ENCODE assay signal across 9 cellular contexts in the genomic region with DNA sequence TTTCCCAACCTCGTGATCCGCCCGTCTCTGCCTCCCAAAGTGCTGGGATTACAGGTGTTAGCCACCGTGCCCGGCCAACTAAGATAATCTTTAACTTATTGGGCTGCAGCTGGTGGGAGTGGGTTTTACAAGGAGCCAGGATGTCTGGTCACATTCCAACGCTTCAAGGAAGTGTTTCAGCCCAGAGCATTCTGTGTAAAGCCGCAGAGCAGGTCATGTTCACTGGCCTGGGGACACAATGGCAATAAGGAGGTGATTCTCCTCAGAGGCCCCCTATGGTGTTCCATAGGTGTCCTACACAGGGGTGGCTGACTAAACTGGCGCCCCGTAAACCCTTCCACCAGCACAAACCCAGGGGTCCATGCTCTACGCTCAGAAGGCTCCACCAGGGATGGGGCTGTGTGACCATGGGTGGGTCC. TPM values are rescaled to one million over a fixed set of nuclear protein-coding genes. Genes with fewer than 3 reads are reported as not detected.
DNase-seq lines count a peak whose midpoint lies in the region; TF ChIP-seq lines count a peak whose summit lies in the region.
"Had no signal": no experiment of that assay in that cellular context is flagged by ENCODE, and none has a peak within 500 bp of the region (broad histone marks: within the 10 kb centered on the region; RNA-seq: fewer than 3 reads in every experiment).

No MANE protein-coding gene starts in this region.

- H4K20me1 ChIP-seq in smooth muscle cell (ENCODE audit: low read depth), result peaks cover 49% of the 10 kb centered on the region

- peaks cover 7% of the 10 kb centered on the region for H3K4me1 ChIP-seq in smooth muscle cell (ENCODE audit: low read depth)
- peaks cover 4% of the 10 kb centered on the region for H3K4me1 ChIP-seq in testis

- in situ Hi-C loops in G401 (cut with HindIII; ENCODE audit: low sequenced_read_pairs), result no loop called here

- no peak for TF ChIP-seq POLR2A in testis (IDR thresholded peaks at IDR 0.05)

- no peaks in the 10 kb centered on the region for H3F3A ChIP-seq in smooth muscle cell (ENCODE audit: low read depth)

- no peak overlapping the region for H2AFZ ChIP-seq in smooth muscle cell (ENCODE audit: low read depth)

- WGBS in smooth muscle cell (ENCODE audit: low lambda C conversion rate), result 42% methylated on average over 10 of the region's 10 CpGs
- 50 to 54% methylated on average over 7 to 10 of the region's 10 CpGs for WGBS in testis, 2 donors

- intact Hi-C loops in testis (cut with DNase I; ENCODE audit: low total_unique reads), result no loop called here

- H3K9me3 ChIP-seq in WERI-Rb-1 (ENCODE audit: severe bottlenecking) (peaks cover 3% of the 10 kb centered on the region), iPS-18c (ENCODE audit: control insufficient read depth, insufficient read depth, low read length) (no peaks in the 10 kb centered on the region), smooth muscle cell (replicated peaks; ENCODE audit: low read depth) (no peaks in the 10 kb centered on the region), testis (no peaks in the 10 kb centered on the region)

- H3K27ac ChIP-seq in WERI-Rb-1, result peak overlapping the region; percentile 99
- H3K27ac ChIP-seq in smooth muscle cell (ENCODE audit: low read depth), result peak overlapping the region; percentile 59
- no peak overlapping the region for H3K27ac ChIP-seq in testis

- H3K4me3 ChIP-seq in WERI-Rb-1 (ENCODE audit: low read depth, low read length), result peak overlapping the region; percentile 76
- H3K4me3 ChIP-seq in iPS-18c (ENCODE audit: insufficient read depth, low read depth, low read length), result peak overlapping the region; percentile 17; the same call in 1 of the 2 replicates
- H3K4me3 ChIP-seq in smooth muscle cell, result peak overlapping the region; percentile 74
- peak overlapping the region in 1 of 2 donors; percentile 51 for H3K4me3 ChIP-seq in testis

- peaks cover 42% of the 10 kb centered on the region for H3K36me3 ChIP-seq in WERI-Rb-1
- no peaks in the 10 kb centered on the region for H3K36me3 ChIP-seq in smooth muscle cell (ENCODE audit: low read depth)
- H3K36me3 ChIP-seq in testis (ENCODE audit: low read depth, missing control alignments), result no peaks in the 10 kb centered on the region

- peak overlapping the region; percentile 35 for H3K9ac ChIP-seq in smooth muscle cell (ENCODE audit: low read depth)

- TF ChIP-seq CTCF in WERI-Rb-1 (IDR thresholded peaks at IDR 0.05; ENCODE audit: low read depth, low read length) (no peak), smooth muscle cell (IDR thresholded peaks at IDR 0.05; ENCODE audit: borderline replicate concordance, insufficient read depth, poor library complexity, severe bottlenecking) (no peak), testis (IDR thresholded peaks at IDR 0.05) (no peak)

- H3K27me3 ChIP-seq in WERI-Rb-1 (ENCODE audit: insufficient read depth, low read depth, severe bottlenecking) (no peaks in the 10 kb centered on the region), smooth muscle cell (ENCODE audit: low read depth) (no peaks in the 10 kb centered on the region), testis (no peaks in the 10 kb centered on the region)

- DNase-seq in NCI-H82 (lab: John Stamatoyannopoulos, UW) (peak; percentile 60), NCI-H82 treated with DMSO at 0.1 percent for 48 hours (lab: John Stamatoyannopoulos, UW; ENCODE audit: unreplicated experiment) (no peak), WERI-Rb-1 (peak; percentile 70), smooth muscle cell (lab: John Stamatoyannopoulos, UW; ENCODE audit: unreplicated experiment) (no peak), COLO829 (ENCODE audit: low spot score) (no peak), testis (no peak), G401 (ENCODE audit: low spot score) (no peak)

- H3K79me2 ChIP-seq in smooth muscle cell (ENCODE audit: low read depth), result peaks cover 59% of the 10 kb centered on the region

- H3K4me2 ChIP-seq in smooth muscle cell, result peak overlapping the region; percentile 94

RNA-seq across cellular contexts. Expression of gene QPRT, which starts 1.2 kb away (rescaled TPM):
- total RNA-seq in smooth muscle cell, result 67.4 and 69.6 TPM in 2 replicates
- 152 and 196 TPM in 2 replicates for polyA plus RNA-seq in smooth muscle cell
- total RNA-seq in testis, result 1 to 10 TPM; 4.3 to 7.6 TPM
- 13.6 TPM for polyA plus RNA-seq in testis (ENCODE audit: insufficient read depth, low read depth, low replicate concordance)
- 96.6 and 105 TPM in 2 replicates for total RNA-seq in G401 (2014; rRNA removed; shearing (Covaris generic))

RNA-seq across cellular contexts. Expression of gene SPN, which starts 17.1 kb away (rescaled TPM):
- total RNA-seq in smooth muscle cell, result not detected in 2 replicates
- not detected in 2 replicates for polyA plus RNA-seq in smooth muscle cell
- total RNA-seq in testis, result under 1 TPM in 1 of 2 donors, not detected in 1; 0.74 TPM
- polyA plus RNA-seq in testis (ENCODE audit: insufficient read depth, low read depth, low replicate concordance), result 3.2 TPM
- total RNA-seq in G401 (2014; rRNA removed; shearing (Covaris generic)), result 0.37 TPM in 1 of 2 replicates, not detected in the other
- total RNA-seq: RPMI7951 had no signal

Comparison
In these comparisons a context has a peak if more than half of its experiments do, and no peak if none do; other contexts are left out.
1. DNase-seq: peak in NCI-H82 (single experiment) and WERI-Rb-1 (single experiment); none in NCI-H82 treated with DMSO at 0.1 percent for 48 hours (single experiment), smooth muscle cell (single experiment), COLO829 (single experiment), testis (single experiment) and G401 (single experiment).
2. H3K27ac ChIP-seq: peak in WERI-Rb-1 (single experiment) and smooth muscle cell (single experiment); none in testis (0 of 2).